ENCODE assay signal across 24 cellular contexts in genomic region chr5:133599044-133599443, GRCh38. TPM values are rescaled to one million over a fixed set of nuclear protein-coding genes. Genes with fewer than 3 reads are reported as not detected.
A peak's percentile ranks its signal among the peaks of the same experiment; 100 is the strongest.
DNase-seq lines count a peak whose midpoint lies in the region; ATAC-seq and TF ChIP-seq lines count a peak whose summit lies in the region.
"Had no signal": no experiment of that assay in that cellular context is flagged by ENCODE, and none has a peak within 500 bp of the region (broad histone marks: within the 10 kb centered on the region; RNA-seq: fewer than 3 reads in every experiment).

No MANE protein-coding gene starts in this region.

- peaks cover 3% of the 10 kb centered on the region for H3K4me1 ChIP-seq in endodermal cell (ENCODE audit: control insufficient read depth, insufficient read depth, low read length)
- H3K4me1 ChIP-seq: BE2C had no signal

- no peak overlapping the region for H3K27ac Mint-ChIP-seq in endodermal cell
- no peak overlapping the region for H3K27ac Mint-ChIP-seq in osteocyte (ENCODE audit: unreplicated experiment)
- H3K27ac Mint-ChIP-seq: CD14-positive monocyte; CD4-positive, alpha-beta memory T cell; CD4-positive, CD25-positive, alpha-beta regulatory T cell; CD8-positive, alpha-beta memory T cell had no signal

- H3K36me3 Mint-ChIP-seq in endodermal cell (ENCODE audit: low read depth) (no peaks in the 10 kb centered on the region), osteocyte (ENCODE audit: unreplicated experiment) (no peaks in the 10 kb centered on the region)
- H3K36me3 Mint-ChIP-seq: CD14-positive monocyte; CD4-positive, alpha-beta memory T cell; CD4-positive, CD25-positive, alpha-beta regulatory T cell; CD8-positive, alpha-beta memory T cell had no signal

- H3K27me3 ChIP-seq in endodermal cell (ENCODE audit: control insufficient read depth, insufficient read depth, low read length, poor library complexity, severe bottlenecking) = no peaks in the 10 kb centered on the region
- H3K27me3 ChIP-seq: BE2C, BLaER1 had no signal

- H3K27ac ChIP-seq in endodermal cell (ENCODE audit: low read depth, low read length) = no peak overlapping the region
- H3K27ac ChIP-seq: BLaER1 had no signal

- no peak overlapping the region for H3K4me3 ChIP-seq in endodermal cell (ENCODE audit: low read length)
- H3K4me3 ChIP-seq: BLaER1, GM12878 had no signal

- H3K36me3 ChIP-seq in endodermal cell (ENCODE audit: control insufficient read depth, insufficient read depth, low read length) = no peaks in the 10 kb centered on the region
- H3K36me3 ChIP-seq: BE2C, BLaER1 had no signal

- H3K4me1 Mint-ChIP-seq in endodermal cell (peaks cover 25% of the 10 kb centered on the region), osteocyte (ENCODE audit: unreplicated experiment) (no peaks in the 10 kb centered on the region)
- H3K4me1 Mint-ChIP-seq: CD14-positive monocyte; CD4-positive, alpha-beta memory T cell; CD4-positive, CD25-positive, alpha-beta regulatory T cell; CD8-positive, alpha-beta memory T cell had no signal

- peak; percentile 27 for DNase-seq in endodermal cell
- DNase-seq in osteocyte (ENCODE audit: extremely low spot score, unreplicated experiment) = peak; percentile 80
- DNase-seq: 8988T; ACHN; BE2C; C1 segment of cervical spinal cord; CD4-positive, alpha-beta memory T cell; CD4-positive, CD25-positive, alpha-beta regulatory T cell; CD8-positive, alpha-beta memory T cell; COR-L47; DMS 273 treated with DMSO at 0.1 percent for 48 hours; DMS153; DMS53; DMS79; DND-41; EL; GDM1 had no signal

- ATAC-seq in GM18870 (IDR thresholded peaks at IDR 0.05; ENCODE audit: unreplicated experiment) (no peak), HG02840 (IDR thresholded peaks at IDR 0.05; ENCODE audit: low FRiP score, unreplicated experiment) (no peak), HG02588 (IDR thresholded peaks at IDR 0.05; ENCODE audit: unreplicated experiment) (no peak)
- ATAC-seq: GM12878 had no signal

- no peaks in the 10 kb centered on the region for H3K9me3 ChIP-seq in endodermal cell (ENCODE audit: control insufficient read depth, low read length)
- H3K9me3 ChIP-seq: BE2C, BLaER1 had no signal

- WGBS in endodermal cell (ENCODE audit: insufficient coverage in 1 of 2, insufficient read length in 1 of 2), 2 experiments = 71 to 91% methylated on average over 1 to 8 of the region's 8 CpGs

- TF ChIP-seq CTCF in endodermal cell (conservative IDR thresholded peaks at IDR 0.05) (no peak), osteocyte (IDR thresholded peaks at IDR 0.05) (no peak)

- peaks cover 2% of the 10 kb centered on the region for H3K27me3 Mint-ChIP-seq in endodermal cell (ENCODE audit: insufficient read depth)
- peaks cover 13% of the 10 kb centered on the region for H3K27me3 Mint-ChIP-seq in osteocyte (ENCODE audit: unreplicated experiment)

- H3K9me3 Mint-ChIP-seq in endodermal cell = no peaks in the 10 kb centered on the region
- no peaks in the 10 kb centered on the region for H3K9me3 Mint-ChIP-seq in osteocyte (ENCODE audit: unreplicated experiment)
- H3K9me3 Mint-ChIP-seq: CD4-positive, alpha-beta memory T cell; CD4-positive, CD25-positive, alpha-beta regulatory T cell; CD8-positive, alpha-beta memory T cell had no signal

- H3K4me3 Mint-ChIP-seq in endodermal cell (no peak overlapping the region), osteocyte (ENCODE audit: unreplicated experiment) (no peak overlapping the region)
- H3K4me3 Mint-ChIP-seq: CD14-positive monocyte; CD4-positive, alpha-beta memory T cell; CD4-positive, CD25-positive, alpha-beta regulatory T cell; CD8-positive, alpha-beta memory T cell had no signal

- H3K9ac ChIP-seq in endodermal cell (ENCODE audit: extremely low read depth, low read length, poor library complexity, severe bottlenecking) = no peak overlapping the region
- H3K9ac ChIP-seq: BLaER1 had no signal

RNA-seq across cellular contexts. Expression of gene FSTL4, which starts 13.3 kb away (rescaled TPM):
- total RNA-seq in endodermal cell (1 to 10 TPM; 4.4 to 5.5 TPM), osteocyte (not detected in 2 replicates)
- polyA plus RNA-seq in endodermal cell (2013, experiment 1 of 2) = 1.2 TPM
- polyA plus RNA-seq in endodermal cell (2013, experiment 2 of 2) = 0.99 TPM
- total RNA-seq: CD4-positive, alpha-beta memory T cell; G401 had no signal
- polyA plus RNA-seq: CD14-positive monocyte; CD4-positive, alpha-beta memory T cell; CD4-positive, CD25-positive, alpha-beta regulatory T cell; CD8-positive, alpha-beta memory T cell had no signal
